Comparison of ENCODE assay signal across 9 cellular contexts in genomic region chr1:75425001-75425400, GRCh38.
"Had no signal": no experiment of that assay in that cellular context is flagged by ENCODE, and none has a peak within 500 bp of the region (broad histone marks: within the 10 kb centered on the region; RNA-seq: fewer than 3 reads in every experiment).

No MANE protein-coding gene starts in this region.

- H3K27ac ChIP-seq: GM23248, KMS-11 had no signal

- H3K4me3 Mint-ChIP-seq: H9 had no signal

- H3K4me3 ChIP-seq: GM23248 had no signal

- FAIRE-seq: H54, HTR-8/SVneo had no signal

- H3K9ac ChIP-seq: GM23248, KMS-11 had no signal

- DNase-seq: GM23248, GOT3, H9, HCEC 1CT, IMR-90, KBM-7 had no signal

- H3K9me3 Mint-ChIP-seq: H9 had no signal

- H3K27ac Mint-ChIP-seq: H9 had no signal

- H2AFZ ChIP-seq: GM23248 had no signal

- H3K4me2 ChIP-seq: KMS-11 had no signal
